In genomic region chr2:230873670-230874401, GRCh38 we compare ENCODE assay signal across 12 cellular contexts. TPM values are rescaled to one million over a fixed set of nuclear protein-coding genes. Genes with fewer than 3 reads are reported as not detected.
A peak's percentile ranks its signal among the peaks of the same experiment; 100 is the strongest.
DNase-seq lines count a peak whose midpoint lies in the region; ATAC-seq and TF ChIP-seq lines count a peak whose summit lies in the region.
"Had no signal": no experiment of that assay in that cellular context is flagged by ENCODE, and none has a peak within 500 bp of the region (broad histone marks: within the 10 kb centered on the region; RNA-seq: fewer than 3 reads in every experiment).

No MANE protein-coding gene starts in this region.

- no peaks in the 10 kb centered on the region for H3K9me3 ChIP-seq in sigmoid colon

- WGBS in sigmoid colon, 2 donors: 44 to 59% methylated on average over 13 of the region's 13 CpGs

- intact Hi-C loops in sigmoid colon (cut with DNase I): no loop called here
- intact Hi-C loops in activated T-helper 1 cell treated with anti-CD3 and anti-CD28 coated beads, Interleukin-12 subunit alpha, Interleukin-12 subunit beta, Interleukin-2, Interleukin-4 antibody, amounts not matched to agents 30 ng/mL and 10 ng/mL and 1 ng/mL, durations not matched to agents 14 hours and 24 hours and 36 hours (cut with micrococcal nuclease): no loop called here

- peak overlapping the region in 3 of 4 donors; percentile 71 to 88 (median 85) for H3K27ac ChIP-seq in sigmoid colon
- H3K27ac ChIP-seq: 22Rv1 had no signal

- peak; percentile 36 to 39 for ATAC-seq in activated CD4-positive, CD25-positive, alpha-beta regulatory T cell treated with anti-CD3 and anti-CD28 coated beads, Interleukin-2, amount 50 U/mL, for 24 hours
- ATAC-seq in GM21529 (IDR thresholded peaks at IDR 0.05; ENCODE audit: unreplicated experiment) (peak; percentile 74), HG03460 (IDR thresholded peaks at IDR 0.05; ENCODE audit: unreplicated experiment) (peak; percentile 66)

- H3K4me1 Mint-ChIP-seq in activated T-helper 1 cell treated with anti-CD3 and anti-CD28 coated beads, Interleukin-12 subunit alpha, Interleukin-12 subunit beta, Interleukin-2, Interleukin-4 antibody, amounts not matched to agents 30 ng/mL and 10 ng/mL and 1 ng/mL, durations not matched to agents 14 hours and 24 hours and 36 hours (ENCODE audit: low read depth): no peaks in the 10 kb centered on the region

- H3K36me3 Mint-ChIP-seq in activated T-helper 1 cell treated with anti-CD3 and anti-CD28 coated beads, Interleukin-12 subunit alpha, Interleukin-12 subunit beta, Interleukin-2, Interleukin-4 antibody, amounts not matched to agents 30 ng/mL and 10 ng/mL and 1 ng/mL, durations not matched to agents 14 hours and 24 hours and 36 hours (ENCODE audit: low read depth): no peaks in the 10 kb centered on the region

- peaks cover 0 to 58% (median 50%) of the 10 kb centered on the region in 4 donors for H3K4me1 ChIP-seq in sigmoid colon

- TF ChIP-seq POLR2A in sigmoid colon (IDR thresholded peaks at IDR 0.05): no peak

- H3K27ac Mint-ChIP-seq in activated T-helper 1 cell treated with anti-CD3 and anti-CD28 coated beads, Interleukin-12 subunit alpha, Interleukin-12 subunit beta, Interleukin-2, Interleukin-4 antibody, amounts not matched to agents 30 ng/mL and 10 ng/mL and 1 ng/mL, durations not matched to agents 14 hours and 24 hours and 36 hours: no peak overlapping the region

- no peak for TF ChIP-seq EP300 in sigmoid colon (IDR thresholded peaks at IDR 0.05)

- H3K27me3 ChIP-seq in sigmoid colon: no peaks in the 10 kb centered on the region

- H3K27me3 Mint-ChIP-seq in activated T-helper 1 cell treated with anti-CD3 and anti-CD28 coated beads, Interleukin-12 subunit alpha, Interleukin-12 subunit beta, Interleukin-2, Interleukin-4 antibody, amounts not matched to agents 30 ng/mL and 10 ng/mL and 1 ng/mL, durations not matched to agents 14 hours and 24 hours and 36 hours (ENCODE audit: insufficient read depth): peaks cover 18% of the 10 kb centered on the region

- no peaks in the 10 kb centered on the region for H3K9me3 Mint-ChIP-seq in activated T-helper 1 cell treated with anti-CD3 and anti-CD28 coated beads, Interleukin-12 subunit alpha, Interleukin-12 subunit beta, Interleukin-2, Interleukin-4 antibody, amounts not matched to agents 30 ng/mL and 10 ng/mL and 1 ng/mL, durations not matched to agents 14 hours and 24 hours and 36 hours

- peaks cover 26 to 41% (median 33%) of the 10 kb centered on the region in 4 donors for H3K36me3 ChIP-seq in sigmoid colon

- H3K4me3 ChIP-seq in sigmoid colon: no peak overlapping the region

- TF ChIP-seq CTCF in sigmoid colon (IDR thresholded peaks at IDR 0.05): no peak

- H3K4me3 Mint-ChIP-seq in activated T-helper 1 cell treated with anti-CD3 and anti-CD28 coated beads, Interleukin-12 subunit alpha, Interleukin-12 subunit beta, Interleukin-2, Interleukin-4 antibody, amounts not matched to agents 30 ng/mL and 10 ng/mL and 1 ng/mL, durations not matched to agents 14 hours and 24 hours and 36 hours: no peak overlapping the region

- no peak for DNase-seq in activated CD4-positive, CD25-positive, alpha-beta regulatory T cell (lab: John Stamatoyannopoulos, UW)
- DNase-seq in sigmoid colon: no peak
- DNase-seq in activated T-helper 1 cell treated with anti-CD3 and anti-CD28 coated beads, Interleukin-12 subunit alpha, Interleukin-12 subunit beta, Interleukin-2, Interleukin-4 antibody, amounts not matched to agents 30 ng/mL and 10 ng/mL and 1 ng/mL, durations not matched to agents 14 hours and 24 hours and 36 hours (ENCODE audit: low spot score): no peak
- DNase-seq in 8988T: no peak
- DNase-seq in NCI-H446 (lab: John Stamatoyannopoulos, UW): no peak
- DNase-seq: activated gamma-delta T cell, nucleus accumbens, OCI-M1 had no signal

RNA-seq across cellular contexts. Expression of gene ITM2C, which starts 9.1 kb away (rescaled TPM):
- 100 to 1,000 TPM; 107 to 206 (median 117) TPM for total RNA-seq in sigmoid colon
- polyA plus RNA-seq in sigmoid colon: 1,000 to 10,000 TPM in 1 of 3 donors, 100 to 1,000 TPM in 2; 489 to 1,275 (median 498) TPM
- 4.2 and 5.2 TPM in 2 replicates for total RNA-seq in activated T-helper 1 cell treated with anti-CD3 and anti-CD28 coated beads, Interleukin-12 subunit alpha, Interleukin-12 subunit beta, Interleukin-2, Interleukin-4 antibody, amounts not matched to agents 30 ng/mL and 10 ng/mL and 1 ng/mL, durations not matched to agents 14 hours and 24 hours and 36 hours

RNA-seq across cellular contexts. Expression of gene GPR55, which starts 51.2 kb away (rescaled TPM):
- total RNA-seq in sigmoid colon: not detected
- 1 to 10 TPM in 1 of 3 donors, under 1 TPM in 1, not detected in 1; 0.23 to 1.4 TPM for polyA plus RNA-seq in sigmoid colon
- 0.13 and 0.29 TPM in 2 replicates for total RNA-seq in activated T-helper 1 cell treated with anti-CD3 and anti-CD28 coated beads, Interleukin-12 subunit alpha, Interleukin-12 subunit beta, Interleukin-2, Interleukin-4 antibody, amounts not matched to agents 30 ng/mL and 10 ng/mL and 1 ng/mL, durations not matched to agents 14 hours and 24 hours and 36 hours

Comparison
In these comparisons a context has a peak if more than half of its experiments do, and no peak if none do; other contexts are left out.
1. RNA of gene ITM2C, which starts 9.1 kb away (total RNA-seq): 107 to 206 TPM in sigmoid colon; 4.2 to 5.2 TPM in activated T-helper 1 cell treated with anti-CD3 and anti-CD28 coated beads, Interleukin-12 subunit alpha, Interleukin-12 subunit beta, Interleukin-2, Interleukin-4 antibody, amounts not matched to agents 30 ng/mL and 10 ng/mL and 1 ng/mL, durations not matched to agents 14 hours and 24 hours and 36 hours; every median in the first group is over 10 times any median in the second.
2. Peak in every context shown above with its lines, with median percentiles within 50 percentile points of each other: ATAC-seq.